ENCODE assay signal across 8 cellular contexts in the genomic region with DNA sequence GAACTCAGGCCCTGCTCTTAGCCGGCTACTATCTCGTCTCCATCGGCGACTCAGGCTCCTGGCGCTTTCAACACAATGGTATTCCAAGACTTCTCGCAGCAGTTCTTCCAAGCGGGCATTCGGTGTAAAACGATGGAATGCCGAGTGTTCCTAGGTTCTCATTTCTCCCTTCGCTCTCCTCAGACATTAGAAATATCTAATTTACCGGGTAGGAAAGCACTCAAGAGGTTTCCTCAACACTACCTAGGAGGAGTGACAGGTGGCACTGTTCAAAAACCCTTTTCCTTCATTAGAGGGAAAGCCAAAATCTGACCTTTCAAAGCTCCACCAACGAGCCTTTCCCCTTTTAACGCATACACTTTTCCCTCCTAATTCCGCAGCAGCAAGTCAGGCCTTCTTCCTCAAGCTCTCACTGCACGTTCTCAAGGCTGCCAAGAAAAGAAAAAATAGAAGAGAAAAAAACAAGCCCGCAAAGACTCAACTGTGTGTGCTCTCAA. TPM values are rescaled to one million over a fixed set of nuclear protein-coding genes. Genes with fewer than 3 reads are reported as not detected.
A peak's percentile ranks its signal among the peaks of the same experiment; 100 is the strongest.
DNase-seq lines count a peak whose midpoint lies in the region; ATAC-seq lines count a peak whose summit lies in the region.

No MANE protein-coding gene starts in this region.

- peaks cover 68% of the 10 kb centered on the region for H3K4me1 Mint-ChIP-seq in stimulated activated naive CD8-positive, alpha-beta T cell treated with anti-CD3 and anti-CD28 coated beads, Interleukin-15, amount 100 ng/mL, for 72 hours

- no peaks in the 10 kb centered on the region for H3K27me3 Mint-ChIP-seq in stimulated activated naive CD8-positive, alpha-beta T cell treated with anti-CD3 and anti-CD28 coated beads, Interleukin-15, amount 100 ng/mL, for 72 hours

- in situ Hi-C loops in Caki2 (cut with HindIII; ENCODE audit: low pct_unique_long_range_greater_than_20kb, low sequenced_read_pairs), result loop anchor here (25.0 kb wide), 1 partner anchor 336 kb away; no protein-coding TSS in a partner anchor

- ATAC-seq in GM19035 (IDR thresholded peaks at IDR 0.05; ENCODE audit: unreplicated experiment), result peak; percentile 53
- peak; percentile 69 for ATAC-seq in stimulated activated naive CD8-positive, alpha-beta T cell treated with anti-CD3 and anti-CD28 coated beads, Interleukin-15, amount 100 ng/mL, for 72 hours
- ATAC-seq in HG02884 (IDR thresholded peaks at IDR 0.05; ENCODE audit: unreplicated experiment), result no peak

- DNase-seq in Caki2 (ENCODE audit: low read depth), result peak; percentile 51
- DNase-seq in NCI-H1105 (lab: John Stamatoyannopoulos, UW), result peak; percentile 37
- peak; percentile 31 for DNase-seq in amniotic epithelial cell (ENCODE audit: low read depth)
- peak; percentile 48 for DNase-seq in iPS-NIHi7 (ENCODE audit: extremely low spot score)
- peak in 1 of 2 donors; percentile 23 for DNase-seq in stimulated activated naive CD8-positive, alpha-beta T cell treated with anti-CD3 and anti-CD28 coated beads, Interleukin-15, amount 100 ng/mL, for 72 hours
- DNase-seq in stimulated activated CD4-positive, alpha-beta T cell treated with anti-CD3 and anti-CD28 coated beads, Interleukin-15, amount 100 ng/mL, for 24 hours, result no peak

- no peaks in the 10 kb centered on the region for H3K9me3 Mint-ChIP-seq in stimulated activated naive CD8-positive, alpha-beta T cell treated with anti-CD3 and anti-CD28 coated beads, Interleukin-15, amount 100 ng/mL, for 72 hours

- H3K27ac Mint-ChIP-seq in stimulated activated naive CD8-positive, alpha-beta T cell treated with anti-CD3 and anti-CD28 coated beads, Interleukin-15, amount 100 ng/mL, for 72 hours, result peak overlapping the region; percentile 92 to 95

- peak overlapping the region; percentile 85 to 97 for H3K4me3 Mint-ChIP-seq in stimulated activated naive CD8-positive, alpha-beta T cell treated with anti-CD3 and anti-CD28 coated beads, Interleukin-15, amount 100 ng/mL, for 72 hours

RNA-seq across cellular contexts. Expression of gene UBE2G2, which starts 0.6 kb away (rescaled TPM):
- 43.8 and 50.0 TPM in 2 replicates for total RNA-seq in Caki2 (2014; rRNA removed; shearing (Covaris generic); ENCODE audit: low replicate concordance)

RNA-seq across cellular contexts. Expression of gene SUMO3, which starts 16.8 kb away (rescaled TPM):
- 128 and 131 TPM in 2 replicates for total RNA-seq in Caki2 (2014; rRNA removed; shearing (Covaris generic); ENCODE audit: low replicate concordance)
